Comparison of ENCODE assay signal across 16 cellular contexts in genomic region chr17:57236686-57237299, GRCh38.
"Had no signal": no experiment of that assay in that cellular context is flagged by ENCODE, and none has a peak within 500 bp of the region (broad histone marks: within the 10 kb centered on the region; RNA-seq: fewer than 3 reads in every experiment).

No MANE protein-coding gene starts in this region.

- H3K27ac Mint-ChIP-seq: activated B cell treated with CpG ODN at 0.5 μM for 24 hours; activated naive CD8-positive, alpha-beta T cell treated with anti-CD3 and anti-CD28 coated beads, Interleukin-2, amount 50 U/mL, for 24 hours; mesothelial cell of epicardium had no signal

- H3K4me1 ChIP-seq: ascending aorta, breast epithelium had no signal

- H3K36me3 Mint-ChIP-seq: mesothelial cell of epicardium had no signal

- H3K27me3 ChIP-seq: ascending aorta, breast epithelium, ovary had no signal

- H3K27ac ChIP-seq: ascending aorta, breast epithelium, ovary had no signal

- H3K9me3 Mint-ChIP-seq: activated B cell treated with CpG ODN at 0.5 μM for 24 hours; activated naive CD8-positive, alpha-beta T cell treated with anti-CD3 and anti-CD28 coated beads, Interleukin-2, amount 50 U/mL, for 24 hours; mesothelial cell of epicardium had no signal

- H3K36me3 ChIP-seq: ascending aorta, breast epithelium, ovary had no signal

- H3K9me3 ChIP-seq: ascending aorta, breast epithelium, ovary had no signal

- H3K4me1 Mint-ChIP-seq: activated B cell treated with CpG ODN at 0.5 μM for 24 hours; activated naive CD8-positive, alpha-beta T cell treated with anti-CD3 and anti-CD28 coated beads, Interleukin-2, amount 50 U/mL, for 24 hours had no signal

- ATAC-seq: activated naive CD8-positive, alpha-beta T cell treated with anti-CD3 and anti-CD28 coated beads, Interleukin-2, amount 50 U/mL, for 24 hours had no signal

- DNase-seq: activated B cell treated with CpG ODN at 0.5 μM for 24 hours; activated CD4-positive, alpha-beta T cell treated with anti-CD3 and anti-CD28 coated beads for 48 hours; activated CD8-positive, alpha-beta memory T cell treated with anti-CD3 and anti-CD28 coated beads, Interleukin-2, amount 50 U/mL, for 48 hours; activated naive CD4-positive, alpha-beta T cell; activated naive CD8-positive, alpha-beta T cell treated with anti-CD3 and anti-CD28 coated beads, Interleukin-2, amount 50 U/mL, for 24 hours; cerebellar nuclear complex; effector memory CD4-positive, alpha-beta T cell; foreskin melanocyte; ovary; stimulated activated CD4-positive, alpha-beta T cell treated with anti-CD3 and anti-CD28 coated beads, Interleukin-12 subunit alpha, Interleukin-12 subunit beta, amount 100 ng/mL, for 4 hours; stimulated activated CD4-positive, alpha-beta T cell treated with anti-CD3 and anti-CD28 coated beads, Interleukin-2, amount 100 ng/mL, for 24 hours; T-helper 2 cell had no signal

- H3K4me3 ChIP-seq: ascending aorta, breast epithelium, ovary had no signal

- H3K4me3 Mint-ChIP-seq: activated B cell treated with CpG ODN at 0.5 μM for 24 hours; activated naive CD8-positive, alpha-beta T cell treated with anti-CD3 and anti-CD28 coated beads, Interleukin-2, amount 50 U/mL, for 24 hours; mesothelial cell of epicardium; neural crest cell had no signal
